Comparison of ENCODE assay signal across 9 cellular contexts in genomic region chr12:104670439-104671406, GRCh38.
DNase-seq lines count a peak whose midpoint lies in the region; ATAC-seq and TF ChIP-seq lines count a peak whose summit lies in the region.
"Had no signal": no experiment of that assay in that cellular context is flagged by ENCODE, and none has a peak within 500 bp of the region (broad histone marks: within the 10 kb centered on the region; RNA-seq: fewer than 3 reads in every experiment).

No MANE protein-coding gene starts in this region.

- peak overlapping the region; percentile 86 to 87 for H3K27ac ChIP-seq in coronary artery

- H3K4me3 ChIP-seq in GM12865 (ENCODE audit: low read depth, low read length) (peak overlapping the region; percentile 21), coronary artery (no peak overlapping the region), skeletal muscle satellite cell (ENCODE audit: low read length) (no peak overlapping the region)
- H3K4me3 ChIP-seq: prostate gland had no signal

- DNase-seq in GM12865 (ENCODE audit: low read depth) = peak; percentile 29
- DNase-seq in NCI-H2227 treated with DMSO at 0.1 percent for 48 hours (lab: John Stamatoyannopoulos, UW) = peak; percentile 11
- no peak for DNase-seq in coronary artery (ENCODE audit: low spot score)
- DNase-seq in GM20000 (ENCODE audit: low spot score) = no peak
- DNase-seq in progenitor cell of endocrine pancreas (ENCODE audit: low spot score, unreplicated experiment) = no peak

- no peak overlapping the region for H3K4me3 Mint-ChIP-seq in progenitor cell of endocrine pancreas (ENCODE audit: low read depth)

- no peaks in the 10 kb centered on the region for H3K9me3 Mint-ChIP-seq in progenitor cell of endocrine pancreas (ENCODE audit: low read depth)

- no peaks in the 10 kb centered on the region for H3K27me3 ChIP-seq in skeletal muscle satellite cell (ENCODE audit: control insufficient read depth, insufficient read depth, low read length)

- H3K9ac ChIP-seq in skeletal muscle satellite cell (ENCODE audit: low read depth, low read length) = peak overlapping the region; percentile 18

- peaks cover 29% of the 10 kb centered on the region for H3K4me1 Mint-ChIP-seq in progenitor cell of endocrine pancreas (ENCODE audit: low read depth)

- ATAC-seq in HG02840 (IDR thresholded peaks at IDR 0.05; ENCODE audit: low FRiP score, unreplicated experiment) (no peak), HG02759 (IDR thresholded peaks at IDR 0.05; ENCODE audit: unreplicated experiment) (no peak)

- peaks cover 40% of the 10 kb centered on the region for H3K4me1 ChIP-seq in skeletal muscle satellite cell (ENCODE audit: control insufficient read depth, insufficient read depth, low read length)

- H3K27me3 Mint-ChIP-seq in progenitor cell of endocrine pancreas = peaks cover 5% of the 10 kb centered on the region

- no peaks in the 10 kb centered on the region for H3K36me3 ChIP-seq in skeletal muscle satellite cell (ENCODE audit: insufficient read depth, low read length)
- H3K36me3 ChIP-seq: prostate gland had no signal

- TF ChIP-seq CTCF in GM12865 (IDR thresholded peaks at IDR 0.05; ENCODE audit: insufficient read depth, low read depth, low read length, missing control alignments) (no peak), coronary artery (IDR thresholded peaks at IDR 0.05) (no peak), GM20000 (IDR thresholded peaks at IDR 0.05; ENCODE audit: extremely low read depth, missing control alignments) (no peak), progenitor cell of endocrine pancreas (IDR thresholded peaks at IDR 0.05; ENCODE audit: unreplicated experiment) (no peak)

- H3K4me2 ChIP-seq in skeletal muscle satellite cell (ENCODE audit: low read length) = peak overlapping the region; percentile 75

- H3K9me3 ChIP-seq in skeletal muscle satellite cell (replicated peaks; ENCODE audit: low read length) = no peaks in the 10 kb centered on the region
- H3K9me3 ChIP-seq: prostate gland had no signal

- H3K27ac Mint-ChIP-seq in progenitor cell of endocrine pancreas = no peak overlapping the region

- no peaks in the 10 kb centered on the region for H3K36me3 Mint-ChIP-seq in progenitor cell of endocrine pancreas (ENCODE audit: insufficient read depth)

Comparison
In these comparisons a context has a peak if more than half of its experiments do, and no peak if none do; other contexts are left out.
1. DNase-seq: peak in GM12865 (single experiment) and NCI-H2227 treated with DMSO at 0.1 percent for 48 hours (single experiment); none in coronary artery (single experiment), GM20000 (single experiment) and progenitor cell of endocrine pancreas (single experiment).